1 cellular context compared by ENCODE assay signal in genomic region chr9:78286946-78287388, GRCh38.
TF ChIP-seq lines count a peak whose summit lies in the region.

No MANE protein-coding gene starts in this region.

TF ChIP-seq in HepG2, 621 proteins besides CTCF, POLR2A, EP300 and RAD21 (continued from another document):
- peak; percentile 88; the same call in 1 of the 2 replicates for TF ChIP-seq ZBED4 (CRISPR knock-in tag; IDR thresholded peaks at IDR 0.05; ENCODE audit: borderline replicate concordance)
- no peak for TF ChIP-seq RNF219 (CRISPR knock-in tag; IDR thresholded peaks at IDR 0.05)
- TF ChIP-seq SRSF1 (optimal IDR thresholded peaks at IDR 0.05; ENCODE audit: low read depth, low read length): no peak
- TF ChIP-seq TEAD3 (CRISPR knock-in tag; optimal IDR thresholded peaks at IDR 0.05; ENCODE audit: borderline replicate concordance): peak; percentile 90
- peak; percentile 65; the same call in 1 of the 2 replicates for TF ChIP-seq KDM3A (CRISPR knock-in tag; IDR thresholded peaks at IDR 0.05; ENCODE audit: low read depth)
- TF ChIP-seq THAP8 (CRISPR knock-in tag; IDR thresholded peaks at IDR 0.05; ENCODE audit: borderline replicate concordance): no peak
- TF ChIP-seq HOXA9 (CRISPR knock-in tag; IDR thresholded peaks at IDR 0.05; ENCODE audit: borderline replicate concordance): no peak
- no peak for TF ChIP-seq ZNF616 (CRISPR knock-in tag; IDR thresholded peaks at IDR 0.05; ENCODE audit: low read depth)
- no peak for TF ChIP-seq HNRNPL (IDR thresholded peaks at IDR 0.05; ENCODE audit: low read depth, low read length)
- no peak for TF ChIP-seq ZNF101 (CRISPR knock-in tag; IDR thresholded peaks at IDR 0.05; ENCODE audit: borderline replicate concordance, low read depth)
- peak; percentile 79 for TF ChIP-seq ZBTB34 (CRISPR knock-in tag; IDR thresholded peaks at IDR 0.05)
- TF ChIP-seq SMARCC2 (IDR thresholded peaks at IDR 0.05): no peak
- no peak for TF ChIP-seq U2AF1 (optimal IDR thresholded peaks at IDR 0.05; ENCODE audit: low read depth, low read length)
- TF ChIP-seq EED (CRISPR knock-in tag; IDR thresholded peaks at IDR 0.05): no peak
- no peak for TF ChIP-seq ZNF761 (CRISPR knock-in tag; conservative IDR thresholded peaks at IDR 0.05)
- TF ChIP-seq PREB (CRISPR knock-in tag; IDR thresholded peaks at IDR 0.05): no peak
- TF ChIP-seq NFAT5 (CRISPR knock-in tag; IDR thresholded peaks at IDR 0.05): no peak
- no peak for TF ChIP-seq ZNF7 (CRISPR knock-in tag; IDR thresholded peaks at IDR 0.05)
- peak; percentile 84 for TF ChIP-seq NCOR1 (IDR thresholded peaks at IDR 0.05; ENCODE audit: borderline replicate concordance, low read length)
- peak; percentile 93 for TF ChIP-seq LCORL (IDR thresholded peaks at IDR 0.05)
- TF ChIP-seq LCORL (CRISPR knock-in tag; IDR thresholded peaks at IDR 0.05): peak; percentile 90
- 0 out of 2 replicates have a peak, but pooled peaks have one; percentile 40 for TF ChIP-seq ZNF337 (CRISPR knock-in tag; IDR thresholded peaks at IDR 0.05; ENCODE audit: borderline replicate concordance, low read depth)
- no peak for TF ChIP-seq PCBP2 (optimal IDR thresholded peaks at IDR 0.05; ENCODE audit: low read depth, low read length, poor library complexity, severe bottlenecking)
- TF ChIP-seq ZNF354B (CRISPR knock-in tag; IDR thresholded peaks at IDR 0.05): no peak
- TF ChIP-seq ZNF276 (CRISPR knock-in tag; IDR thresholded peaks at IDR 0.05; ENCODE audit: low read depth): no peak
- TF ChIP-seq FOXA1 (IDR thresholded peaks at IDR 0.05): peak; percentile 60
- peak; percentile 77 for TF ChIP-seq FOXA1 (CRISPR knock-in tag; IDR thresholded peaks at IDR 0.05)
- peak; percentile 73 for TF ChIP-seq DPF2 (CRISPR knock-in tag; IDR thresholded peaks at IDR 0.05; ENCODE audit: borderline replicate concordance, low read depth)
- TF ChIP-seq ZNF816 (CRISPR knock-in tag; IDR thresholded peaks at IDR 0.05; ENCODE audit: borderline replicate concordance): no peak
- TF ChIP-seq RFXANK (CRISPR knock-in tag; IDR thresholded peaks at IDR 0.05): no peak
